In the genomic region with DNA sequence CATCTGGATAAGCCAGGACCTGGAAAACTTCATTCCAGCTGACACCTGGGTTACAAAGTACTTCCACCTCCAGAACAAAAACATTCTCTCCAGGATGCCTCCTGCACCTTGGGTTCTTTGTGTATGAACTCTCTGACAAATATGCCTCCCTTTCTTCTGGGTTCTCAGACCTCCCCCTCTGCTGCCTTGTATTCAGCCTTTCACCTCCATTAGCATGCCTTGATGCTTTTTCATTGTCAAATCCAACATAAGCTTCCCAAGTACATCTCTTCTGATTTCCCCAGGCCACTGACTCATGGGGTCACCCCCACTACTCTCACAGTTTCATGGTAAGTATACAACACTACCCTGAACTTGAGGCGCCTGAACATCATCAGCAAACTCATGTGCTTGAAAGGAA, we compare ENCODE assay signal across 18 cellular contexts. TPM values are rescaled to one million over a fixed set of nuclear protein-coding genes. Genes with fewer than 3 reads are reported as not detected.
DNase-seq lines count a peak whose midpoint lies in the region; ATAC-seq, FAIRE-seq and TF ChIP-seq lines count a peak whose summit lies in the region.
"Had no signal": no experiment of that assay in that cellular context is flagged by ENCODE, and none has a peak within 500 bp of the region (broad histone marks: within the 10 kb centered on the region; RNA-seq: fewer than 3 reads in every experiment).

No MANE protein-coding gene starts in this region.

- WGBS in right lobe of liver (ENCODE audit: insufficient coverage, low coverage, low lambda C conversion rate, missing lambda C conversion rate), result 55% methylated on average over 1 of the region's 1 CpG
- 0% methylated on average over 1 of the region's 1 CpG for WGBS in HepG2 (ENCODE audit: low lambda C conversion rate)
- WGBS in aorta, 2 donors, result 72 to 74% methylated on average over 1 of the region's 1 CpG
- WGBS in psoas muscle, 3 donors, result 64 to 88% (median 75%) methylated on average over 1 of the region's 1 CpG

- H3K4me2 ChIP-seq in HepG2 (ENCODE audit: low read depth, low read length), result no peak overlapping the region
- H3K4me2 ChIP-seq: PC-9 had no signal

- peaks cover 27% of the 10 kb centered on the region for H3K36me3 Mint-ChIP-seq in WTC11

- TF ChIP-seq RAD21 in HepG2 (CRISPR knock-in tag; IDR thresholded peaks at IDR 0.05), result no peak

- peaks cover 19% of the 10 kb centered on the region for H3K4me1 Mint-ChIP-seq in WTC11

- H3K4me1 ChIP-seq in right lobe of liver, result peaks cover 0 to 4% (median 0%) of the 10 kb centered on the region in 4 donors
- no peaks in the 10 kb centered on the region for H3K4me1 ChIP-seq in HepG2 (ENCODE audit: insufficient read depth, low read length)
- H3K4me1 ChIP-seq in aorta (ENCODE audit: control insufficient read depth in 1 of 2, insufficient read depth in 2 of 2, low read length in 2 of 2), result no peaks in the 10 kb centered on the region
- no peaks in the 10 kb centered on the region for H3K4me1 ChIP-seq in psoas muscle
- H3K4me1 ChIP-seq: Caco-2 had no signal

- no peak for DNase-seq in right lobe of liver
- DNase-seq in HepG2 (ENCODE audit: low spot score), result no peak
- no peak for DNase-seq in WTC11 (ENCODE audit: low spot score)
- DNase-seq in left lobe of liver (ENCODE audit: low spot score), result no peak
- no peak for DNase-seq in aorta
- no peak for DNase-seq in psoas muscle
- no peak for DNase-seq in activated T-cell treated with anti-CD3 and anti-CD28 coated beads, Interleukin-2, amount 50 U/mL, for 48 hours
- no peak for DNase-seq in GM20000 (ENCODE audit: low spot score)
- DNase-seq: AML-193, Caco-2, GM23248, Karpas-422, NCI-H187 treated with DMSO at 0.1 percent for 48 hours, NCI-H2171 had no signal

- no peaks in the 10 kb centered on the region for H4K20me1 ChIP-seq in HepG2 (ENCODE audit: insufficient read depth, low read length)

- no peak for TF ChIP-seq EP300 in HepG2 (IDR thresholded peaks at IDR 0.05; ENCODE audit: low read depth in 2 of 2, low read length in 2 of 2)
- no peak for TF ChIP-seq EP300 in HepG2 (CRISPR knock-in tag; IDR thresholded peaks at IDR 0.05; ENCODE audit: borderline replicate concordance)

- in situ Hi-C loops in HepG2 (cut with HindIII; ENCODE audit: extremely low pct_ligation_motif_present, low pct_unique_long_range_greater_than_20kb), result no loop called here

- no peak for TF ChIP-seq CTCF in right lobe of liver (IDR thresholded peaks at IDR 0.05)
- TF ChIP-seq CTCF in HepG2 (CRISPR knock-in tag; IDR thresholded peaks at IDR 0.05), result no peak
- no peak for TF ChIP-seq CTCF in WTC11 (IDR thresholded peaks at IDR 0.05)
- no peak for TF ChIP-seq CTCF in psoas muscle (IDR thresholded peaks at IDR 0.05)
- TF ChIP-seq CTCF in GM20000 (IDR thresholded peaks at IDR 0.05; ENCODE audit: extremely low read depth, missing control alignments), result no peak

- H3K4me3 Mint-ChIP-seq in WTC11, result no peak overlapping the region

- CTCF ChIA-PET in HepG2 (lab: Yijun Ruan, JAX; ENCODE audit: low intra/inter-chr PET ratio, low total read pairs) (no interaction called here), WTC11 (lab: Charles Lee) (no interaction called here)

- no TSS peak for BruUV-seq in HepG2 (replicated peaks; lab: Mats Ljungman, UMichigan)

- H3K27me3 Mint-ChIP-seq in WTC11 (ENCODE audit: low read depth), result peaks cover 5% of the 10 kb centered on the region

- H3K4me3 ChIP-seq in right lobe of liver, result no peak overlapping the region
- H3K4me3 ChIP-seq in HepG2 (replicated peaks in 1 of 3; ENCODE audit: insufficient read depth in 1 of 3, low read depth in 2 of 3, low read length in 3 of 3), result no peak overlapping the region
- H3K4me3 ChIP-seq in aorta (ENCODE audit: low read length in 2 of 2), result no peak overlapping the region
- no peak overlapping the region for H3K4me3 ChIP-seq in psoas muscle
- H3K4me3 ChIP-seq: GM23248, PC-9, SK-N-MC had no signal

- POLR2A ChIA-PET in HepG2 (lab: Yijun Ruan, JAX), result no interaction called here
- POLR2A ChIA-PET in WTC11 (lab: Charles Lee), result no interaction called here

- no peaks in the 10 kb centered on the region for H3K79me2 ChIP-seq in HepG2 (ENCODE audit: insufficient read depth, low read length)

- peaks cover 43% of the 10 kb centered on the region for H3K9me3 Mint-ChIP-seq in WTC11

- no peak overlapping the region for H3K27ac ChIP-seq in right lobe of liver
- H3K27ac ChIP-seq in HepG2 (ENCODE audit: extremely low read length, insufficient read depth, low read length), result no peak overlapping the region
- no peak overlapping the region for H3K27ac ChIP-seq in aorta (ENCODE audit: low read depth in 1 of 2, low read length in 2 of 2)
- no peak overlapping the region for H3K27ac ChIP-seq in psoas muscle
- H3K27ac ChIP-seq: GM23248, PC-9, SK-N-MC had no signal

- no peak for FAIRE-seq in HepG2 (lab: Jason Lieb, UNC)
- FAIRE-seq: GM12891, GM19239 had no signal

- intact Hi-C loops in right lobe of liver (cut with DNase I), result no loop called here
- intact Hi-C loops in HepG2 (cut with micrococcal nuclease; ENCODE audit: unreplicated experiment), result no loop called here
- intact Hi-C loops in aorta (cut with DNase I), result no loop called here
- intact Hi-C loops in psoas muscle (cut with DNase I), result no loop called here

- ATAC-seq in right lobe of liver (peak in 3 of 4 donors; percentile 14 to 35 (median 28)), HepG2 (no peak), WTC11 (peak; percentile 76), left lobe of liver (peak; percentile 42), aorta (ENCODE audit: low FRiP score) (no peak), psoas muscle (no peak)

- no peaks in the 10 kb centered on the region for H3K9me3 ChIP-seq in right lobe of liver
- H3K9me3 ChIP-seq in HepG2 (ENCODE audit: low read length), result peaks cover 7% of the 10 kb centered on the region; the same call in 1 of the 2 replicates
- H3K9me3 ChIP-seq in aorta (ENCODE audit: control insufficient read depth, low read length), result peaks cover 6% of the 10 kb centered on the region
- peaks cover 16% of the 10 kb centered on the region for H3K9me3 ChIP-seq in psoas muscle

- TF ChIP-seq POLR2A in right lobe of liver (IDR thresholded peaks at IDR 0.05) (no peak), HepG2 (IDR thresholded peaks at IDR 0.05; ENCODE audit: insufficient read depth in 1 of 2, low read depth in 2 of 2, low read length in 2 of 2) (no peak)

- H3K36me3 ChIP-seq in right lobe of liver (no peaks in the 10 kb centered on the region), HepG2 (replicated peaks in 1 of 2; ENCODE audit: control insufficient read depth in 1 of 2, insufficient read depth in 2 of 2, low read length in 2 of 2) (no peaks in the 10 kb centered on the region), aorta (ENCODE audit: control insufficient read depth in 1 of 2, insufficient read depth in 2 of 2, low read length in 1 of 2) (no peaks in the 10 kb centered on the region), psoas muscle (ENCODE audit: insufficient read depth in 1 of 2, low read depth in 1 of 2) (no peaks in the 10 kb centered on the region)

- H3K27ac Mint-ChIP-seq in WTC11, result peak overlapping the region; percentile 81; the same call in 1 of the 2 replicates

- H2AFZ ChIP-seq in HepG2 (ENCODE audit: low read length), result no peak overlapping the region
- H2AFZ ChIP-seq: GM23248, PC-9 had no signal

- H3K27me3 ChIP-seq in right lobe of liver (no peaks in the 10 kb centered on the region), HepG2 (ENCODE audit: control insufficient read depth in 1 of 2, insufficient read depth in 2 of 2, low read length in 2 of 2) (no peaks in the 10 kb centered on the region), aorta (ENCODE audit: control insufficient read depth in 1 of 2, insufficient read depth in 2 of 2, low read length in 1 of 2) (no peaks in the 10 kb centered on the region), psoas muscle (ENCODE audit: insufficient read depth in 3 of 3, low read length in 2 of 3) (no peaks in the 10 kb centered on the region)

- H3K9ac ChIP-seq in HepG2 (ENCODE audit: insufficient read depth, low read depth, low read length), result no peak overlapping the region
- H3K9ac ChIP-seq: GM23248 had no signal

TF ChIP-seq in HepG2, 621 proteins besides CTCF, POLR2A, EP300 and RAD21 (continues in another document):
- TF ChIP-seq IRX3 (CRISPR knock-in tag; IDR thresholded peaks at IDR 0.05; ENCODE audit: borderline replicate concordance, low read depth) (no peak), ZNF382 (CRISPR knock-in tag; IDR thresholded peaks at IDR 0.05; ENCODE audit: borderline replicate concordance) (no peak), IRF2 (CRISPR knock-in tag; IDR thresholded peaks at IDR 0.05) (no peak)

TF ChIP-seq in WTC11, 78 proteins besides CTCF, POLR2A, EP300 and RAD21 (continues in another document):
- TF ChIP-seq FOXK1 (CRISPR knock-in tag; IDR thresholded peaks at IDR 0.05), result no peak

RNA-seq across cellular contexts. Expression of a gene that starts 32.7 kb away (rescaled TPM):
- 10 to 100 TPM; 12.1 to 19.3 (median 14.5) TPM for total RNA-seq in right lobe of liver
- 91.8 and 113 TPM in 2 replicates for total RNA-seq in HepG2 (2016; rRNA removed; fragmentation: Illumina TruSeq; extraction: Trizol)
- 21.4 and 22.9 TPM in 2 replicates for total RNA-seq in HepG2 (2016; cell fraction: cytosol; rRNA removed; fragmentation: Illumina TruSeq; extraction: Trizol; ENCODE audit: low read depth)
- 92.8 and 111 TPM in 2 replicates for total RNA-seq in HepG2 (2016; cell fraction: insoluble cytoplasmic fraction; rRNA removed; fragmentation: Illumina TruSeq; extraction: Trizol)
- 28.5 and 34.3 TPM in 2 replicates for total RNA-seq in HepG2 (2016; cell fraction: membrane; rRNA removed; fragmentation: Illumina TruSeq; extraction: Trizol)
- total RNA-seq in HepG2 (2016; cell fraction: nucleus; rRNA removed; fragmentation: Illumina TruSeq; extraction: Trizol), result 38.8 and 44.6 TPM in 2 replicates
- polyA plus RNA-seq in HepG2 (2011; rRNA removed), result 23.7 and 31.2 TPM in 2 replicates
- 24.2 and 28.1 TPM in 2 replicates for polyA plus RNA-seq in HepG2 (2011; cell fraction: cytosol; rRNA removed)
- 19.8 and 22.9 TPM in 2 replicates for polyA plus RNA-seq in HepG2 (2011; cell fraction: nucleus; rRNA removed)
- 34.3 and 43.7 TPM in 2 replicates for polyA plus RNA-seq in HepG2 (2012)
- 17.8 and 18.9 TPM in 2 replicates for polyA plus RNA-seq in HepG2 (2016; cell fraction: cytosol; fragmentation: Illumina TruSeq; extraction: Trizol; ENCODE audit: low read depth)
- 102 and 106 TPM in 2 replicates for polyA plus RNA-seq in HepG2 (2016; cell fraction: insoluble cytoplasmic fraction; fragmentation: Illumina TruSeq; extraction: Trizol; ENCODE audit: low read depth)
- polyA plus RNA-seq in HepG2 (2016; cell fraction: membrane; fragmentation: Illumina TruSeq; extraction: Trizol; ENCODE audit: low read depth), result 19.5 and 23.6 TPM in 2 replicates
- 44.8 and 56.4 TPM in 2 replicates for polyA plus RNA-seq in HepG2 (2016; cell fraction: nucleus; fragmentation: Illumina TruSeq; extraction: Trizol; ENCODE audit: insufficient read depth, low read depth)
- polyA minus RNA-seq in HepG2 (2011; rRNA and poly(A)+ RNA removed; ENCODE audit: low replicate concordance), result 16.2 and 24.6 TPM in 2 replicates
- 17.8 and 18.0 TPM in 2 replicates for polyA minus RNA-seq in HepG2 (2011; cell fraction: cytosol; rRNA and poly(A)+ RNA removed)
- 17.5 and 25.0 TPM in 2 replicates for polyA minus RNA-seq in HepG2 (2011; cell fraction: nucleus; rRNA and poly(A)+ RNA removed)
- total RNA-seq in WTC11 (2021), result 71.5 to 75.3 TPM (median 73.6 TPM) in 3 replicates
- total RNA-seq in left lobe of liver, result 13.5 TPM
- 10 to 100 TPM; 12.8 to 14.0 TPM for total RNA-seq in aorta
- 10 to 100 TPM; 21.0 to 22.1 TPM for polyA plus RNA-seq in aorta
- total RNA-seq in psoas muscle, result 10 to 100 TPM; 41.3 to 62.4 (median 53.7) TPM
- polyA plus RNA-seq in psoas muscle, result 10 to 100 TPM; 44.8 to 61.8 (median 49.8) TPM

Comparison
In these comparisons a context has a peak if more than half of its experiments do, and no peak if none do; other contexts are left out.
1. ATAC-seq: peak in right lobe of liver (3 of 4), WTC11 (single experiment) and left lobe of liver (single experiment); none in HepG2 (single experiment), aorta (single experiment) and psoas muscle (0 of 4).